ENCODE assay signal across 1 cellular context in genomic region chr22:36368359-36368983, GRCh38.
A peak's percentile ranks its signal among the peaks of the same experiment; 100 is the strongest.
TF ChIP-seq lines count a peak whose summit lies in the region.

No MANE protein-coding gene starts in this region.

TF ChIP-seq in K562, 482 proteins besides CTCF, POLR2A, EP300 and RAD21 (continued from another document and continues in another):
- TF ChIP-seq ETV1 (tag; conservative IDR thresholded peaks at IDR 0.05; ENCODE audit: low read depth) (peak; percentile 42; the same call in 1 of the 2 replicates), E2F5 (CRISPR knock-in tag; IDR thresholded peaks at IDR 0.05) (no peak), L3MBTL2 (IDR thresholded peaks at IDR 0.05) (no peak), CBFA2T3 (IDR thresholded peaks at IDR 0.05) (peak; percentile 100), ZKSCAN8 (CRISPR knock-in tag; IDR thresholded peaks at IDR 0.05) (no peak; the same call in 1 of the 2 replicates), RBM39 (optimal IDR thresholded peaks at IDR 0.05; ENCODE audit: low read depth, low read length) (no peak), CREB1 (IDR thresholded peaks at IDR 0.05) (peak; percentile 77), CREB1 (CRISPR knock-in tag; IDR thresholded peaks at IDR 0.05) (no peak), HMGN3 (IDR thresholded peaks at IDR 0.05; ENCODE audit: borderline replicate concordance, extremely low read depth, insufficient read length, low read depth, low read length) (no peak), CSDE1 (IDR thresholded peaks at IDR 0.05) (no peak), PTRF (tag; IDR thresholded peaks at IDR 0.05) (no peak), TBP (optimal IDR thresholded peaks at IDR 0.05; ENCODE audit: low read depth, low read length) (no peak), CHD2 (IDR thresholded peaks at IDR 0.05; ENCODE audit: low read depth, low read length) (0 out of 2 replicates have a peak, but pooled peaks have one; percentile 26), HDGF (IDR thresholded peaks at IDR 0.05) (no peak), MEF2A (IDR thresholded peaks at IDR 0.05; ENCODE audit: control insufficient read depth, low read depth, low read length) (peak; percentile 46; the same call in 1 of the 2 replicates), ZBTB33 (CRISPR knock-in tag; IDR thresholded peaks at IDR 0.05) (no peak), YBX1 (IDR thresholded peaks at IDR 0.05) (no peak), SP1 (CRISPR knock-in tag; IDR thresholded peaks at IDR 0.05) (0 out of 2 replicates have a peak, but pooled peaks have one; percentile 37), ZNF324 (CRISPR knock-in tag; IDR thresholded peaks at IDR 0.05) (no peak), CREBBP (IDR thresholded peaks at IDR 0.05; ENCODE audit: low read depth, low read length) (no peak), DMBX1 (CRISPR knock-in tag; IDR thresholded peaks at IDR 0.05; ENCODE audit: borderline replicate concordance) (peak; percentile 94), DIDO1 (tag; IDR thresholded peaks at IDR 0.05; ENCODE audit: low read depth) (no peak), ZNF436 (CRISPR knock-in tag; IDR thresholded peaks at IDR 0.05) (no peak), MNT (conservative IDR thresholded peaks at IDR 0.05) (peak in 1 of 2 experiments; percentile 73; a peak in 2 of 4 replicates), TEAD2 (tag; IDR thresholded peaks at IDR 0.05) (peak; percentile 24; the same call in 1 of the 2 replicates), ZNF3 (CRISPR knock-in tag; IDR thresholded peaks at IDR 0.05) (no peak), FOXJ2 (tag; IDR thresholded peaks at IDR 0.05) (no peak), CREB3 (tag; conservative IDR thresholded peaks at IDR 0.05; ENCODE audit: low read depth) (0 out of 2 replicates have a peak, but pooled peaks have one; percentile 29), BRD9 (IDR thresholded peaks at IDR 0.05; ENCODE audit: low read depth, partially characterized antibody) (peak; percentile 32), TAF15 (IDR thresholded peaks at IDR 0.05; ENCODE audit: low read depth, low read length) (no peak), POLR2AphosphoS5 (IDR thresholded peaks at IDR 0.05; ENCODE audit: control insufficient read depth, insufficient read depth, low read depth, low read length) (peak; percentile 99), ZNF311 (CRISPR knock-in tag; IDR thresholded peaks at IDR 0.05) (peak; percentile 67; the same call in 1 of the 2 replicates), ARNT (IDR thresholded peaks at IDR 0.05) (peak; percentile 68 to 94; a peak in 2 of 4 replicates), MEIS2 (IDR thresholded peaks at IDR 0.05; ENCODE audit: partially characterized antibody) (peak; percentile 30), ZBTB17 (CRISPR knock-in tag; IDR thresholded peaks at IDR 0.05) (no peak), NFYB (IDR thresholded peaks at IDR 0.05; ENCODE audit: extremely low read depth, insufficient read length) (no peak), MAX (CRISPR knock-in tag; IDR thresholded peaks at IDR 0.05) (peak; percentile 63), ZNF830 (CRISPR knock-in tag; IDR thresholded peaks at IDR 0.05) (no peak), TEAD4 (IDR thresholded peaks at IDR 0.05; ENCODE audit: low read length) (peak; percentile 99), TEAD4 (CRISPR knock-in tag; IDR thresholded peaks at IDR 0.05; ENCODE audit: borderline replicate concordance) (no peak), HCFC1 (IDR thresholded peaks at IDR 0.05; ENCODE audit: low read depth, low read length) (no peak), ZFP36 (IDR thresholded peaks at IDR 0.05; ENCODE audit: low read depth, low read length, partially characterized antibody) (no peak), PREB (CRISPR knock-in tag; IDR thresholded peaks at IDR 0.05) (no peak), HDAC6 (IDR thresholded peaks at IDR 0.05; ENCODE audit: low read depth, low read length) (no peak), PCBP1 (IDR thresholded peaks at IDR 0.05; ENCODE audit: low read depth, low read length, poor library complexity, severe bottlenecking) (no peak), RCOR1 (IDR thresholded peaks at IDR 0.05; ENCODE audit: borderline replicate concordance in 1 of 2, low read depth in 2 of 2, low read length in 2 of 2) (peak; percentile 86 to 92; a peak in 3 of 4 replicates), KDM2B (CRISPR knock-in tag; IDR thresholded peaks at IDR 0.05) (no peak), RBFOX2 (IDR thresholded peaks at IDR 0.05; ENCODE audit: low read depth, low read length) (no peak), ZC3H11A (IDR thresholded peaks at IDR 0.05; ENCODE audit: low read depth, low read length) (no peak), PHB2 (IDR thresholded peaks at IDR 0.05; ENCODE audit: low read depth) (peak; percentile 97), ZNF561 (CRISPR knock-in tag; conservative IDR thresholded peaks at IDR 0.05) (no peak), ETV5 (CRISPR knock-in tag; IDR thresholded peaks at IDR 0.05; ENCODE audit: low read depth) (peak; percentile 61; the same call in 1 of the 2 replicates), FOS (IDR thresholded peaks at IDR 0.05; ENCODE audit: extremely low read depth, insufficient read length) (no peak), PHTF2 (CRISPR knock-in tag; IDR thresholded peaks at IDR 0.05) (no peak)
- TF ChIP-seq, protein P1, sequence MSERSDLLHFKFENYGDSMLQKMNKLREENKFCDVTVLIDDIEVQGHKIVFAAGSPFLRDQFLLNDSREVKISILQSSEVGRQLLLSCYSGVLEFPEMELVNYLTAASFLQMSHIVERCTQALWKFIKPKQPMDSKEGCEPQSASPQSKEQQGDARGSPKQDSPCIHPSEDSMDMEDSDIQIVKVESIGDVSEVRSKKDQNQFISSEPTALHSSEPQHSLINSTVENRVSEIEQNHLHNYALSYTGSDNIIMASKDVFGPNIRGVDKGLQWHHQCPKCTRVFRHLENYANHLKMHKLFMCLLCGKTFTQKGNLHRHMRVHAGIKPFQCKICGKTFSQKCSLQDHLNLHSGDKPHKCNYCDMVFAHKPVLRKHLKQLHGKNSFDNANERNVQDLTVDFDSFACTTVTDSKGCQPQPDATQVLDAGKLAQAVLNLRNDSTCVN (CRISPR knock-in tag; IDR thresholded peaks at IDR 0.05) = no peak
- TF ChIP-seq, protein P2, sequence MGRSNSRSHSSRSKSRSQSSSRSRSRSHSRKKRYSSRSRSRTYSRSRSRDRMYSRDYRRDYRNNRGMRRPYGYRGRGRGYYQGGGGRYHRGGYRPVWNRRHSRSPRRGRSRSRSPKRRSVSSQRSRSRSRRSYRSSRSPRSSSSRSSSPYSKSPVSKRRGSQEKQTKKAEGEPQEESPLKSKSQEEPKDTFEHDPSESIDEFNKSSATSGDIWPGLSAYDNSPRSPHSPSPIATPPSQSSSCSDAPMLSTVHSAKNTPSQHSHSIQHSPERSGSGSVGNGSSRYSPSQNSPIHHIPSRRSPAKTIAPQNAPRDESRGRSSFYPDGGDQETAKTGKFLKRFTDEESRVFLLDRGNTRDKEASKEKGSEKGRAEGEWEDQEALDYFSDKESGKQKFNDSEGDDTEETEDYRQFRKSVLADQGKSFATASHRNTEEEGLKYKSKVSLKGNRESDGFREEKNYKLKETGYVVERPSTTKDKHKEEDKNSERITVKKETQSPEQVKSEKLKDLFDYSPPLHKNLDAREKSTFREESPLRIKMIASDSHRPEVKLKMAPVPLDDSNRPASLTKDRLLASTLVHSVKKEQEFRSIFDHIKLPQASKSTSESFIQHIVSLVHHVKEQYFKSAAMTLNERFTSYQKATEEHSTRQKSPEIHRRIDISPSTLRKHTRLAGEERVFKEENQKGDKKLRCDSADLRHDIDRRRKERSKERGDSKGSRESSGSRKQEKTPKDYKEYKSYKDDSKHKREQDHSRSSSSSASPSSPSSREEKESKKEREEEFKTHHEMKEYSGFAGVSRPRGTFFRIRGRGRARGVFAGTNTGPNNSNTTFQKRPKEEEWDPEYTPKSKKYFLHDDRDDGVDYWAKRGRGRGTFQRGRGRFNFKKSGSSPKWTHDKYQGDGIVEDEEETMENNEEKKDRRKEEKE (IDR thresholded peaks at IDR 0.05; ENCODE audit: borderline replicate concordance in 1 of 2, control insufficient read depth in 1 of 2, low read depth in 2 of 2, low read length in 1 of 2) = no peak
- TF ChIP-seq, protein P3, sequence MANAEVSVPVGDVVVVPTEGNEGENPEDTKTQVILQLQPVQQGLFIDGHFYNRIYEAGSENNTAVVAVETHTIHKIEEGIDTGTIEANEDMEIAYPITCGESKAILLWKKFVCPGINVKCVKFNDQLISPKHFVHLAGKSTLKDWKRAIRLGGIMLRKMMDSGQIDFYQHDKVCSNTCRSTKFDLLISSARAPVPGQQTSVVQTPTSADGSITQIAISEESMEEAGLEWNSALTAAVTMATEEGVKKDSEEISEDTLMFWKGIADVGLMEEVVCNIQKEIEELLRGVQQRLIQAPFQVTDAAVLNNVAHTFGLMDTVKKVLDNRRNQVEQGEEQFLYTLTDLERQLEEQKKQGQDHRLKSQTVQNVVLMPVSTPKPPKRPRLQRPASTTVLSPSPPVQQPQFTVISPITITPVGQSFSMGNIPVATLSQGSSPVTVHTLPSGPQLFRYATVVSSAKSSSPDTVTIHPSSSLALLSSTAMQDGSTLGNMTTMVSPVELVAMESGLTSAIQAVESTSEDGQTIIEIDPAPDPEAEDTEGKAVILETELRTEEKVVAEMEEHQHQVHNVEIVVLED (CRISPR knock-in tag; IDR thresholded peaks at IDR 0.05) = no peak
- TF ChIP-seq, protein P4, sequence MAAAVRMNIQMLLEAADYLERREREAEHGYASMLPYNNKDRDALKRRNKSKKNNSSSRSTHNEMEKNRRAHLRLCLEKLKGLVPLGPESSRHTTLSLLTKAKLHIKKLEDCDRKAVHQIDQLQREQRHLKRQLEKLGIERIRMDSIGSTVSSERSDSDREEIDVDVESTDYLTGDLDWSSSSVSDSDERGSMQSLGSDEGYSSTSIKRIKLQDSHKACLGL (CRISPR knock-in tag; IDR thresholded peaks at IDR 0.05; ENCODE audit: borderline replicate concordance, poor library complexity, severe bottlenecking) = no peak
